In genomic region chr4:163866728-163867313, GRCh38 we compare ENCODE assay signal across 15 cellular contexts.
DNase-seq lines count a peak whose midpoint lies in the region; ATAC-seq and TF ChIP-seq lines count a peak whose summit lies in the region.
"Had no signal": no experiment of that assay in that cellular context is flagged by ENCODE, and none has a peak within 500 bp of the region (broad histone marks: within the 10 kb centered on the region; RNA-seq: fewer than 3 reads in every experiment).

No MANE protein-coding gene starts in this region.

- ATAC-seq in GM19324 (IDR thresholded peaks at IDR 0.05; ENCODE audit: low FRiP score, unreplicated experiment) (peak; percentile 65), HG02678 (IDR thresholded peaks at IDR 0.05; ENCODE audit: unreplicated experiment) (peak; percentile 55), memory B cell (ENCODE audit: low read depth) (peak; percentile 50)

- H3K9me3 Mint-ChIP-seq in memory B cell: no peaks in the 10 kb centered on the region

- no peak overlapping the region for H3K4me2 ChIP-seq in MM.1S (ENCODE audit: low read depth, low read length)

- H3K79me2 ChIP-seq in MM.1S (ENCODE audit: low read length): no peaks in the 10 kb centered on the region

- no peaks in the 10 kb centered on the region for H3F3A ChIP-seq in MM.1S (ENCODE audit: insufficient read depth, low read length)

- no peaks in the 10 kb centered on the region for H3K36me3 Mint-ChIP-seq in memory B cell

- H3K27me3 Mint-ChIP-seq in memory B cell: peaks cover 2% of the 10 kb centered on the region

- no peak overlapping the region for H3K9ac ChIP-seq in MM.1S (ENCODE audit: low read length)

- intact Hi-C loops in sigmoid colon (cut with DNase I): no loop called here

- no peak for TF ChIP-seq EP300 in sigmoid colon (IDR thresholded peaks at IDR 0.05)

- TF ChIP-seq CTCF in MM.1S (IDR thresholded peaks at IDR 0.05; ENCODE audit: low read length): no peak
- no peak for TF ChIP-seq CTCF in sigmoid colon (IDR thresholded peaks at IDR 0.05)
- no peak for TF ChIP-seq CTCF in GM10266 (IDR thresholded peaks at IDR 0.05; ENCODE audit: control insufficient read depth, insufficient read depth, low read depth, missing control alignments)

- H3K9me2 ChIP-seq in MM.1S (replicated peaks; ENCODE audit: insufficient read depth, low read length): no peaks in the 10 kb centered on the region

- no peak overlapping the region for H3K4me3 Mint-ChIP-seq in memory B cell

- peak overlapping the region; percentile 24 for H3K27ac Mint-ChIP-seq in memory B cell

- peaks cover 4% of the 10 kb centered on the region for H3K4me1 Mint-ChIP-seq in memory B cell

- H4K20me1 ChIP-seq in MM.1S (ENCODE audit: insufficient read depth, low read length): no peaks in the 10 kb centered on the region

- H3K4me1 ChIP-seq in MM.1S (ENCODE audit: low read length) (no peaks in the 10 kb centered on the region), sigmoid colon (no peaks in the 10 kb centered on the region)
- H3K4me1 ChIP-seq: left ventricle myocardium inferior, right atrium auricular region had no signal

- WGBS in sigmoid colon, 2 donors: 56 to 71% methylated on average over 3 of the region's 3 CpGs

- H3K27ac ChIP-seq in MM.1S (ENCODE audit: low read length) (no peak overlapping the region), sigmoid colon (no peak overlapping the region)
- H3K27ac ChIP-seq: left ventricle myocardium inferior, right atrium auricular region had no signal

- H3K9me3 ChIP-seq in MM.1S (replicated peaks; ENCODE audit: insufficient read depth, low read length) (no peaks in the 10 kb centered on the region; the same call in 1 of the 2 replicates), sigmoid colon (no peaks in the 10 kb centered on the region)
- H3K9me3 ChIP-seq: left ventricle myocardium inferior, right atrium auricular region had no signal

- H3K36me3 ChIP-seq in MM.1S (replicated peaks; ENCODE audit: insufficient read depth, low read length) (no peaks in the 10 kb centered on the region), sigmoid colon (no peaks in the 10 kb centered on the region)
- H3K36me3 ChIP-seq: left ventricle myocardium inferior, right atrium auricular region had no signal

- H2AFZ ChIP-seq in MM.1S (ENCODE audit: low read length): no peak overlapping the region

- H3K4me3 ChIP-seq in MM.1S (ENCODE audit: low read length): no peak overlapping the region
- no peak overlapping the region for H3K4me3 ChIP-seq in sigmoid colon
- H3K4me3 ChIP-seq: left ventricle myocardium inferior, right atrium auricular region had no signal

- H3K27me3 ChIP-seq in MM.1S (replicated peaks; ENCODE audit: insufficient read depth, low read length): no peaks in the 10 kb centered on the region
- no peaks in the 10 kb centered on the region for H3K27me3 ChIP-seq in sigmoid colon
- H3K27me3 ChIP-seq: right atrium auricular region had no signal

- TF ChIP-seq POLR2A in sigmoid colon (IDR thresholded peaks at IDR 0.05): no peak

- DNase-seq in MM.1S: peak; percentile 19
- no peak for DNase-seq in memory B cell (ENCODE audit: low spot score in 2 of 2)
- DNase-seq in DMS153 treated with DMSO at 0.1 percent for 48 hours (lab: John Stamatoyannopoulos, UW; ENCODE audit: unreplicated experiment): no peak
- DNase-seq in sigmoid colon: no peak
- no peak for DNase-seq in NCI-H1694 treated with DMSO at 0.1 percent for 48 hours (lab: John Stamatoyannopoulos, UW)
- DNase-seq in GM10266 (ENCODE audit: extremely low spot score): no peak
- DNase-seq: activated CD4-positive, alpha-beta T cell treated with anti-CD3 and anti-CD28 coated beads, Interleukin-2, amount 50 U/mL, for 4 hours; anterior cingulate cortex; GDM1; GOT3; left ventricle myocardium inferior; stimulated activated CD8-positive, alpha-beta memory T cell treated with anti-CD3 and anti-CD28 coated beads, Interleukin-4, amount 100 ng/mL, for 48 hours had no signal
